12 cellular contexts compared by ENCODE assay signal in the genomic region with DNA sequence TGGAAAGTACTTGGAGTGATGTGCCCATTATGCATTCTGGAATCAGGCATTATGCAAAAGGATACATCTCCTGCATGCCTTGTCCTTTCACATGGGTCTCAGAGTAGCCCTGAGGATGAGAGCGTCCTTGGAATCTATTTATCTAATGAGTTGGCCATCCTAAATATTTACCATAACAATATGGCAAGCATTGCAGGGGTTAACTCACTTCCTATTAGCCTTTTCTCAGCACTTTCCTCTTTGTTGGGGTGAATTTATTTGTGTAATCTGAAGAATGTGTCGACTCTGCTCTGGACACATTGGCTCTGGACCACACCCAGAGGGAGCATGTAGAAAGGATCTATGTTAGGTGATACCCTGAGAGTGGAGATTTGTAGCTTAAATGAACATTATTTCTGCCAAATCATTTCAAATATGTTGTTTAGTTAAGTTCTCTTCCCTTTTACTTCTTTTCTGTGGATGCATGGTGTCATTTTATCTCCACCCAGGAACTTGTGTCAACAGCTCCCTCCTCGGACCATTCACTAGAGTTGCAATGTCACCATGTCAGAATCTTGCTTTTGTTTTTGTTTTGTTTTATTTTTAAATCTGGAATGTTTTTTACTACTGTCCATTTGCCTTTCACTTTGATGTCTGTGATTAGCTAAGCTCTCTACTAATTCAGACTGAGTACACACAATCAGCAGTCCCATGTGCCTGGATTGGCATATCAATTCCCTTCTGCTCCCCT.
A peak's percentile ranks its signal among the peaks of the same experiment; 100 is the strongest.
DNase-seq lines count a peak whose midpoint lies in the region; TF ChIP-seq lines count a peak whose summit lies in the region.
"Had no signal": no experiment of that assay in that cellular context is flagged by ENCODE, and none has a peak within 500 bp of the region (broad histone marks: within the 10 kb centered on the region; RNA-seq: fewer than 3 reads in every experiment).

No MANE protein-coding gene starts in this region.

- no peaks in the 10 kb centered on the region for H3K9me3 ChIP-seq in NT2/D1 (ENCODE audit: insufficient read depth, low read length)

- no peaks in the 10 kb centered on the region for H3K4me1 ChIP-seq in NT2/D1 (ENCODE audit: insufficient read depth, insufficient read length)

- no peaks in the 10 kb centered on the region for H3K36me3 ChIP-seq in NT2/D1 (ENCODE audit: insufficient read depth, insufficient read length, low read length)

- no peaks in the 10 kb centered on the region for H3K27me3 ChIP-seq in NT2/D1 (ENCODE audit: insufficient read depth, insufficient read length)

- no peak overlapping the region for H3K4me3 ChIP-seq in NT2/D1 (ENCODE audit: insufficient read length, low read depth)
- no peak overlapping the region for H3K4me3 ChIP-seq in fibroblast of pulmonary artery (replicated peaks; ENCODE audit: low read depth, low read length)
- H3K4me3 ChIP-seq: skin epidermis had no signal

- peak; percentile 7 for DNase-seq in SHP77 treated with DMSO at 0.1 percent for 48 hours (lab: John Stamatoyannopoulos, UW)
- DNase-seq in SHP77 (lab: John Stamatoyannopoulos, UW): no peak
- DNase-seq in NT2/D1 (ENCODE audit: low read depth, low spot score): peak; percentile 70
- DNase-seq in fibroblast of pulmonary artery (ENCODE audit: low read depth): peak; percentile 8
- peak; percentile 68 for DNase-seq in superior temporal gyrus (ENCODE audit: extremely low spot score)
- DNase-seq in GF-D8 (lab: John Stamatoyannopoulos, UW): no peak
- no peak for DNase-seq in NCI-H1105 (lab: John Stamatoyannopoulos, UW)
- DNase-seq in stimulated activated CD4-positive, alpha-beta T cell treated with anti-CD3 and anti-CD28 coated beads, Interleukin-2, amount 100 ng/mL, for 24 hours: no peak
- DNase-seq: activated CD4-positive, alpha-beta T cell treated with anti-CD3 and anti-CD28 coated beads, Interleukin-2, amount 10 ng/mL, durations not matched to agents 24 days and 14 days; aorta; NCI-H510A treated with DMSO at 0.1 percent for 48 hours had no signal

- TF ChIP-seq CTCF in fibroblast of pulmonary artery (IDR thresholded peaks at IDR 0.05; ENCODE audit: low read length, missing control alignments): peak; percentile 12

- no peak overlapping the region for H3K9ac ChIP-seq in NT2/D1 (ENCODE audit: insufficient read length, low read depth)

Comparison
In these comparisons a context has a peak if more than half of its experiments do, and no peak if none do; other contexts are left out.
1. DNase-seq: peak in SHP77 treated with DMSO at 0.1 percent for 48 hours (single experiment), NT2/D1 (single experiment), fibroblast of pulmonary artery (single experiment) and superior temporal gyrus (single experiment); none in SHP77 (0 of 2), GF-D8 (single experiment), NCI-H1105 (single experiment) and stimulated activated CD4-positive, alpha-beta T cell treated with anti-CD3 and anti-CD28 coated beads, Interleukin-2, amount 100 ng/mL, for 24 hours (0 of 2).